In the genomic region with DNA sequence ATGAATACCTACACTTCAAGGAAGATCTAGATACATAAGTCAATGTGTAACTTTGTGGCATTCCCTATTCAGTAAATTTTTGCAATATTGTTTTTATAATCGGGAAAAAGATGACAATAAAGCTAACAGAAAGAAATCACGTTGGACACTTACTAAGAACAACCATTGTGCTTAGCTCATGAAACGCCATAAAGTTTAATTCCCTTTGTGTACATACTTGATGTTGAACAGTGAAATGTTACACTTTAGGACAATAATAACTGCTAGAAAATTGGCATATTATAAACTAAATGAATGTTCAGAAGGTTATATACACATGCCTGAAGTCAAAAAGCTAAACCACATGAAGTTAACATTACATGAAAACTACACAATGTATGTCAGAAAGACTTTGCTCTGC, we compare ENCODE assay signal across 19 cellular contexts.
DNase-seq lines count a peak whose midpoint lies in the region; ATAC-seq, FAIRE-seq and TF ChIP-seq lines count a peak whose summit lies in the region.
"Had no signal": no experiment of that assay in that cellular context is flagged by ENCODE, and none has a peak within 500 bp of the region (broad histone marks: within the 10 kb centered on the region; RNA-seq: fewer than 3 reads in every experiment).

No MANE protein-coding gene starts in this region.

- TF ChIP-seq EP300 in A549 (IDR thresholded peaks at IDR 0.05), result no peak

- POLR2A ChIA-PET in A549 (lab: Yijun Ruan, JAX), result no interaction called here

- H3K9me3 ChIP-seq in A549 (no peaks in the 10 kb centered on the region), colonic mucosa (no peaks in the 10 kb centered on the region), mucosa of descending colon (no peaks in the 10 kb centered on the region)
- H3K9me3 ChIP-seq: Caco-2 had no signal

- CTCF ChIA-PET in A549 (lab: Yijun Ruan, JAX), result no interaction called here

- H3K4me3 ChIP-seq in A549 (no peak overlapping the region), colonic mucosa (no peak overlapping the region), mucosa of descending colon (no peak overlapping the region)
- H3K4me3 ChIP-seq: BLaER1 treated with 17β-estradiol and CSF1 and Interleukin-3, amounts not matched to agents 10 nM and 100 nM had no signal

- H3K36me3 ChIP-seq in colonic mucosa (peaks cover 4% of the 10 kb centered on the region), mucosa of descending colon (ENCODE audit: low read depth) (no peaks in the 10 kb centered on the region)

- TF ChIP-seq RAD21 in A549 (conservative IDR thresholded peaks at IDR 0.05 in 1 of 2, IDR thresholded peaks at IDR 0.05 in 1 of 2), result no peak

- in situ Hi-C loops in ACHN (cut with HindIII; ENCODE audit: low pct_ligation_motif_present, low pct_unique_long_range_greater_than_20kb, low sequenced_read_pairs), result no loop called here

- TF ChIP-seq POLR2A in A549 (IDR thresholded peaks at IDR 0.05; ENCODE audit: low read length), result no peak

- H3K4me2 ChIP-seq in A549, result no peak overlapping the region
- H3K4me2 ChIP-seq: BLaER1 treated with 17β-estradiol and CSF1 and Interleukin-3, amounts not matched to agents 10 nM and 100 nM had no signal

- WGBS in A549 (ENCODE audit: missing lambda C conversion rate), result 77% methylated on average over 3 of the region's 3 CpGs

- H3K9ac ChIP-seq in colonic mucosa (ENCODE audit: low read depth in 2 of 2, low read length in 2 of 2), result no peak overlapping the region
- H3K9ac ChIP-seq: BLaER1 treated with 17β-estradiol and CSF1 and Interleukin-3, amounts not matched to agents 10 nM and 100 nM had no signal

- FAIRE-seq in A549 (lab: Jason Lieb, UNC), result peak; percentile 96
- FAIRE-seq: D721Med, G401.6, GM12891, GM19239 had no signal

- H3K27me3 ChIP-seq in colonic mucosa, result no peaks in the 10 kb centered on the region
- H3K27me3 ChIP-seq: BLaER1 treated with 17β-estradiol and CSF1 and Interleukin-3, amounts not matched to agents 10 nM and 100 nM had no signal

- intact Hi-C loops in colonic mucosa (cut with DNase I) (no loop called here), mucosa of descending colon (cut with DNase I, micrococcal nuclease) (no loop called here)

- TF ChIP-seq CTCF in A549 (IDR thresholded peaks at IDR 0.05) (no peak), colonic mucosa (IDR thresholded peaks at IDR 0.05) (no peak), mucosa of descending colon (IDR thresholded peaks at IDR 0.05) (no peak)

- H3K4me1 ChIP-seq in A549 (no peaks in the 10 kb centered on the region), colonic mucosa (no peaks in the 10 kb centered on the region), mucosa of descending colon (ENCODE audit: low read depth) (peaks cover 6% of the 10 kb centered on the region)
- H3K4me1 ChIP-seq: BLaER1 treated with 17β-estradiol and CSF1 and Interleukin-3, amounts not matched to agents 10 nM and 100 nM; Caco-2 had no signal

- H3K27ac ChIP-seq in A549 (no peak overlapping the region), colonic mucosa (peak overlapping the region; percentile 4)
- H3K27ac ChIP-seq: 22Rv1; BLaER1 treated with 17β-estradiol and CSF1 and Interleukin-3, amounts not matched to agents 10 nM and 100 nM; C4-2B had no signal

- no peak for DNase-seq in A549 (ENCODE audit: low read depth in 1 of 2, low spot score in 1 of 2)
- DNase-seq in colonic mucosa, result no peak
- no peak for DNase-seq in mucosa of descending colon
- no peak for DNase-seq in inferior parietal cortex (ENCODE audit: extremely low spot score)
- DNase-seq in ACHN, result no peak
- DNase-seq: AML-193; Caco-2; Calu3; CD4-positive, alpha-beta T cell; CD8-positive, alpha-beta T cell; DMS79 treated with DMSO at 0.1 percent for 48 hours; GF-D8 had no signal

- no peak for ATAC-seq in A549
- peak; percentile 95 for ATAC-seq in mucosa of descending colon
- ATAC-seq: CD8-positive, alpha-beta T cell had no signal

TF ChIP-seq in A549, 52 proteins besides CTCF, POLR2A, EP300 and RAD21:
- TF ChIP-seq RFX5 (IDR thresholded peaks at IDR 0.05) (no peak), SREBF2 (IDR thresholded peaks at IDR 0.05) (no peak), RARB (CRISPR knock-in tag; IDR thresholded peaks at IDR 0.05) (no peak), HOXB5 (CRISPR knock-in tag; IDR thresholded peaks at IDR 0.05) (no peak), TP53 (CRISPR knock-in tag; IDR thresholded peaks at IDR 0.05) (no peak), NR3C1 (IDR thresholded peaks at IDR 0.05) (no peak), GATA3 (IDR thresholded peaks at IDR 0.05; ENCODE audit: borderline replicate concordance) (no peak), HEYL (CRISPR knock-in tag; IDR thresholded peaks at IDR 0.05) (no peak), HDAC2 (IDR thresholded peaks at IDR 0.05) (no peak), MAFK (IDR thresholded peaks at IDR 0.05; ENCODE audit: partially characterized antibody) (no peak), RNF2 (IDR thresholded peaks at IDR 0.05; ENCODE audit: borderline replicate concordance, low read depth) (no peak), RCOR1 (IDR thresholded peaks at IDR 0.05; ENCODE audit: low read depth, low read length) (no peak)
- TF ChIP-seq, protein P1, sequence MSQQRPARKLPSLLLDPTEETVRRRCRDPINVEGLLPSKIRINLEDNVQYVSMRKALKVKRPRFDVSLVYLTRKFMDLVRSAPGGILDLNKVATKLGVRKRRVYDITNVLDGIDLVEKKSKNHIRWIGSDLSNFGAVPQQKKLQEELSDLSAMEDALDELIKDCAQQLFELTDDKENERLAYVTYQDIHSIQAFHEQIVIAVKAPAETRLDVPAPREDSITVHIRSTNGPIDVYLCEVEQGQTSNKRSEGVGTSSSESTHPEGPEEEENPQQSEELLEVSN (IDR thresholded peaks at IDR 0.05; ENCODE audit: borderline replicate concordance, low read depth), result no peak
- TF ChIP-seq, protein P2, sequence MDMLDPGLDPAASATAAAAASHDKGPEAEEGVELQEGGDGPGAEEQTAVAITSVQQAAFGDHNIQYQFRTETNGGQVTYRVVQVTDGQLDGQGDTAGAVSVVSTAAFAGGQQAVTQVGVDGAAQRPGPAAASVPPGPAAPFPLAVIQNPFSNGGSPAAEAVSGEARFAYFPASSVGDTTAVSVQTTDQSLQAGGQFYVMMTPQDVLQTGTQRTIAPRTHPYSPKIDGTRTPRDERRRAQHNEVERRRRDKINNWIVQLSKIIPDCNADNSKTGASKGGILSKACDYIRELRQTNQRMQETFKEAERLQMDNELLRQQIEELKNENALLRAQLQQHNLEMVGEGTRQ (IDR thresholded peaks at IDR 0.05), result no peak
- TF ChIP-seq, protein P3, sequence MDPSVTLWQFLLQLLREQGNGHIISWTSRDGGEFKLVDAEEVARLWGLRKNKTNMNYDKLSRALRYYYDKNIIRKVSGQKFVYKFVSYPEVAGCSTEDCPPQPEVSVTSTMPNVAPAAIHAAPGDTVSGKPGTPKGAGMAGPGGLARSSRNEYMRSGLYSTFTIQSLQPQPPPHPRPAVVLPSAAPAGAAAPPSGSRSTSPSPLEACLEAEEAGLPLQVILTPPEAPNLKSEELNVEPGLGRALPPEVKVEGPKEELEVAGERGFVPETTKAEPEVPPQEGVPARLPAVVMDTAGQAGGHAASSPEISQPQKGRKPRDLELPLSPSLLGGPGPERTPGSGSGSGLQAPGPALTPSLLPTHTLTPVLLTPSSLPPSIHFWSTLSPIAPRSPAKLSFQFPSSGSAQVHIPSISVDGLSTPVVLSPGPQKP (IDR thresholded peaks at IDR 0.05; ENCODE audit: low read depth, low read length), result no peak
TF ChIP-seq in A549: peak in this region for 0.
